Comparison of ENCODE assay signal across 19 cellular contexts in genomic region chr16:13529193-13529982, GRCh38.
A peak's percentile ranks its signal among the peaks of the same experiment; 100 is the strongest.
DNase-seq lines count a peak whose midpoint lies in the region; ATAC-seq, FAIRE-seq and TF ChIP-seq lines count a peak whose summit lies in the region.
"Had no signal": no experiment of that assay in that cellular context is flagged by ENCODE, and none has a peak within 500 bp of the region (broad histone marks: within the 10 kb centered on the region; RNA-seq: fewer than 3 reads in every experiment).

No MANE protein-coding gene starts in this region.

- DNase-seq in A172 (ENCODE audit: low spot score) (peak; percentile 6), GDM1 (lab: John Stamatoyannopoulos, UW) (peak; percentile 29), K562 (ENCODE audit: extremely low read depth in 1 of 4, low spot score in 3 of 4) (no peak), mesendoderm (peak; percentile 50), NCI-H1694 treated with DMSO at 0.1 percent for 48 hours (lab: John Stamatoyannopoulos, UW) (no peak), putamen (ENCODE audit: low spot score) (no peak), lower lobe of right lung (no peak), NCI-H187 treated with DMSO at 0.1 percent for 48 hours (lab: John Stamatoyannopoulos, UW) (no peak)
- DNase-seq: 8988T; CD8-positive, alpha-beta T cell; NCI-H1105; OCI-M1; SIG-M5 had no signal

- H3K27ac ChIP-seq in K562 (ENCODE audit: extremely low read depth, low read depth, low read length) (no peak overlapping the region), mesendoderm (ENCODE audit: low read depth, low read length) (no peak overlapping the region), lower lobe of right lung (no peak overlapping the region)
- H3K27ac ChIP-seq: RWPE1 had no signal

- ATAC-seq in K562 (no peak), lower lobe of right lung (no peak)
- ATAC-seq: CD8-positive, alpha-beta T cell; GM23338; HCT116; SK-N-SH treated with all-trans-retinoic acid at 6 μM for 48 hours had no signal

- H3K9ac ChIP-seq in K562 (ENCODE audit: insufficient read depth in 1 of 2, low read depth in 2 of 2, low read length in 2 of 2) (no peak overlapping the region), mesendoderm (ENCODE audit: low read length) (no peak overlapping the region)

- POLR2A ChIA-PET in K562 (lab: Yijun Ruan, JAX), result no interaction called here

- TF ChIP-seq EP300 in K562 (IDR thresholded peaks at IDR 0.05; ENCODE audit: low read length), result no peak

- no peaks in the 10 kb centered on the region for H3K27me3 ChIP-seq in K562 (ENCODE audit: control insufficient read depth in 2 of 2, insufficient read depth in 2 of 2, low read length in 2 of 2)
- no peaks in the 10 kb centered on the region for H3K27me3 ChIP-seq in mesendoderm (ENCODE audit: insufficient read depth, low read length, poor library complexity)
- no peaks in the 10 kb centered on the region for H3K27me3 ChIP-seq in lower lobe of right lung (ENCODE audit: low read depth)

- TF ChIP-seq CTCF in K562 (IDR thresholded peaks at IDR 0.05 in 2 of 3, conservative IDR thresholded peaks at IDR 0.05 in 1 of 3; ENCODE audit: insufficient read depth in 2 of 3, low read depth in 1 of 3, low read length in 3 of 3), result no peak
- no peak for TF ChIP-seq CTCF in lower lobe of right lung (IDR thresholded peaks at IDR 0.05)

- H3K79me2 ChIP-seq in K562 (ENCODE audit: control insufficient read depth, insufficient read depth, low read length) (no peaks in the 10 kb centered on the region), mesendoderm (ENCODE audit: control insufficient read depth, insufficient read depth, low read length) (no peaks in the 10 kb centered on the region)

- no peak overlapping the region for H4K8ac ChIP-seq in mesendoderm (ENCODE audit: low read depth, low read length)

- H3K9me1 ChIP-seq in K562 (ENCODE audit: control insufficient read depth, insufficient read depth, low read length), result no peaks in the 10 kb centered on the region

- H3K56ac ChIP-seq in mesendoderm (ENCODE audit: low read length), result no peak overlapping the region

- FAIRE-seq in K562 (lab: Jason Lieb, UNC), result no peak
- FAIRE-seq: D721Med, GM19239 had no signal

- no peak overlapping the region for H3K23ac ChIP-seq in mesendoderm (ENCODE audit: low read length)

- H3K4me3 ChIP-seq in K562 (no peak overlapping the region), mesendoderm (ENCODE audit: low read length) (no peak overlapping the region), lower lobe of right lung (no peak overlapping the region)
- H3K4me3 ChIP-seq: GM23338 had no signal

- no peak overlapping the region for H3K4ac ChIP-seq in mesendoderm (ENCODE audit: low read depth, low read length)

- no peak for TF ChIP-seq RAD21 in K562 (CRISPR knock-in tag; conservative IDR thresholded peaks at IDR 0.05 in 1 of 2, IDR thresholded peaks at IDR 0.05 in 1 of 2)

- CTCF ChIA-PET in K562 (lab: Yijun Ruan, JAX; ENCODE audit: low intra/inter-chr PET ratio), result no interaction called here

- no peak overlapping the region for H2BK120ac ChIP-seq in mesendoderm (ENCODE audit: low read depth, low read length)

- no peak overlapping the region for H3K4me2 ChIP-seq in K562 (ENCODE audit: insufficient read depth, low read length)
- H3K4me2 ChIP-seq in mesendoderm (ENCODE audit: low read length), result no peak overlapping the region
- H3K4me2 ChIP-seq: GM23338 had no signal

- H3K18ac ChIP-seq in mesendoderm (ENCODE audit: low read length), result no peak overlapping the region

- WGBS in K562 (ENCODE audit: insufficient coverage, low coverage, missing lambda C conversion rate), result 0% methylated on average over 3 of the region's 3 CpGs
- no CpG with 5 or more reads among the region's 3 CpGs for WGBS in mesendoderm (ENCODE audit: extremely low coverage, insufficient coverage, low lambda C conversion rate)

- no peak overlapping the region for H4K5ac ChIP-seq in mesendoderm (ENCODE audit: low read length)

- in situ Hi-C loops in K562 (cut with MboI), result no loop called here

- no peaks in the 10 kb centered on the region for H4K20me1 ChIP-seq in K562 (replicated peaks; ENCODE audit: control insufficient read depth, insufficient read depth, low read length)

- no peaks in the 10 kb centered on the region for H3K36me3 ChIP-seq in K562 (ENCODE audit: control insufficient read depth, insufficient read depth, low read length)
- H3K36me3 ChIP-seq in mesendoderm (ENCODE audit: control insufficient read depth, insufficient read depth, low read length), result no peaks in the 10 kb centered on the region
- H3K36me3 ChIP-seq in lower lobe of right lung, result no peaks in the 10 kb centered on the region

- H2AFZ ChIP-seq in K562 (ENCODE audit: low read depth, low read length), result no peak overlapping the region
- H2AFZ ChIP-seq: GM23338 had no signal

- no peaks in the 10 kb centered on the region for H3K79me1 ChIP-seq in mesendoderm (ENCODE audit: low read length)

- no peak overlapping the region for H2BK5ac ChIP-seq in mesendoderm (ENCODE audit: low read length)

- no peak overlapping the region for H2AK5ac ChIP-seq in mesendoderm (ENCODE audit: low read length)

- no TSS peak for BruUV-seq in K562 (replicated peaks; lab: Mats Ljungman, UMichigan)

- H3K4me1 ChIP-seq in K562 (replicated peaks in 1 of 2; ENCODE audit: control insufficient read depth in 2 of 2, insufficient read depth in 2 of 2, low read length in 2 of 2) (no peaks in the 10 kb centered on the region), mesendoderm (ENCODE audit: control insufficient read depth, low read depth, low read length) (peaks cover 3% of the 10 kb centered on the region), lower lobe of right lung (no peaks in the 10 kb centered on the region)

- H2BK15ac ChIP-seq in mesendoderm (replicated peaks; ENCODE audit: low read depth), result no peak overlapping the region

- no peak for TF ChIP-seq POLR2A in K562 (conservative IDR thresholded peaks at IDR 0.05)

- intact Hi-C loops in K562 (cut with micrococcal nuclease), result no loop called here
- intact Hi-C loops in lower lobe of right lung (cut with DNase I), result no loop called here

- H3K9me3 ChIP-seq in K562 (replicated peaks; ENCODE audit: control insufficient read depth, insufficient read depth, low read depth, low read length), result no peaks in the 10 kb centered on the region
- H3K9me3 ChIP-seq in lower lobe of right lung, result no peaks in the 10 kb centered on the region

TF ChIP-seq in K562, 482 proteins besides CTCF, POLR2A, EP300 and RAD21:
- TF ChIP-seq USF2 (CRISPR knock-in tag; IDR thresholded peaks at IDR 0.05), result peak; percentile 26; the same call in 1 of the 2 replicates
- TF ChIP-seq ARID3B (CRISPR knock-in tag; IDR thresholded peaks at IDR 0.05; ENCODE audit: borderline replicate concordance), result no peak
- TF ChIP-seq ZNF316 (IDR thresholded peaks at IDR 0.05), result peak; percentile 31; the same call in 1 of the 2 replicates

Comparison
In these comparisons a context has a peak if more than half of its experiments do, and no peak if none do; other contexts are left out.
1. DNase-seq: peak in A172 (single experiment), GDM1 (single experiment) and mesendoderm (single experiment); none in K562 (0 of 4), NCI-H1694 treated with DMSO at 0.1 percent for 48 hours (single experiment), putamen (single experiment), lower lobe of right lung (single experiment) and NCI-H187 treated with DMSO at 0.1 percent for 48 hours (single experiment).